Comparison of ENCODE assay signal across 19 cellular contexts in genomic region chr6:18412644-18413043, GRCh38.
A peak's percentile ranks its signal among the peaks of the same experiment; 100 is the strongest.
DNase-seq lines count a peak whose midpoint lies in the region; ATAC-seq and TF ChIP-seq lines count a peak whose summit lies in the region.
"Had no signal": no experiment of that assay in that cellular context is flagged by ENCODE, and none has a peak within 500 bp of the region (broad histone marks: within the 10 kb centered on the region; RNA-seq: fewer than 3 reads in every experiment).

No MANE protein-coding gene starts in this region.

- H3K27me3 ChIP-seq in OCI-LY3 (ENCODE audit: low read depth, low read length), result no peaks in the 10 kb centered on the region
- H3K27me3 ChIP-seq: BLaER1, heart left ventricle, ovary, sigmoid colon, stomach had no signal

- peak overlapping the region; percentile 30; the same call in 1 of the 2 replicates for H3K9ac ChIP-seq in OCI-LY3 (ENCODE audit: low read length)
- H3K9ac ChIP-seq: BLaER1 had no signal

- H3K9me3 ChIP-seq in OCI-LY3 (ENCODE audit: insufficient read depth, low read length), result no peaks in the 10 kb centered on the region
- H3K9me3 ChIP-seq: BLaER1, ovary, sigmoid colon, stomach had no signal

- peaks cover 87% of the 10 kb centered on the region for H4K20me1 ChIP-seq in OCI-LY3 (ENCODE audit: insufficient read depth, low read length)
- H4K20me1 ChIP-seq: BLaER1 had no signal

- H3K27ac Mint-ChIP-seq in stimulated activated effector memory CD8-positive, alpha-beta T cell treated with anti-CD3 and anti-CD28 coated beads, Interleukin-12 subunit alpha, Interleukin-12 subunit beta, amount 100 ng/mL, for 72 hours, result no peak overlapping the region
- H3K27ac Mint-ChIP-seq: H9 had no signal

- no peak overlapping the region for H2AFZ ChIP-seq in OCI-LY3 (ENCODE audit: low read depth, low read length)

- H3K27ac ChIP-seq in OCI-LY3 (ENCODE audit: low read length), result peak overlapping the region; percentile 73
- H3K27ac ChIP-seq: BLaER1, ovary had no signal

- H3K36me3 ChIP-seq in OCI-LY3 (replicated peaks; ENCODE audit: low read depth, low read length), result peaks cover 62% of the 10 kb centered on the region
- H3K36me3 ChIP-seq: BLaER1, ovary, sigmoid colon, stomach had no signal

- H3K4me3 Mint-ChIP-seq in stimulated activated effector memory CD8-positive, alpha-beta T cell treated with anti-CD3 and anti-CD28 coated beads, Interleukin-12 subunit alpha, Interleukin-12 subunit beta, amount 100 ng/mL, for 72 hours, result no peak overlapping the region
- H3K4me3 Mint-ChIP-seq: H9 had no signal

- TF ChIP-seq CTCF in OCI-LY3 (IDR thresholded peaks at IDR 0.05; ENCODE audit: low read depth, low read length), result no peak

- no peaks in the 10 kb centered on the region for H3K4me1 Mint-ChIP-seq in stimulated activated effector memory CD8-positive, alpha-beta T cell treated with anti-CD3 and anti-CD28 coated beads, Interleukin-12 subunit alpha, Interleukin-12 subunit beta, amount 100 ng/mL, for 72 hours

- peak overlapping the region; percentile 54 for H3K4me2 ChIP-seq in OCI-LY3 (ENCODE audit: low read length)
- H3K4me2 ChIP-seq: BLaER1 had no signal

- peak; percentile 21 for ATAC-seq in stimulated activated effector memory CD8-positive, alpha-beta T cell treated with anti-CD3 and anti-CD28 coated beads, Interleukin-12 subunit alpha, Interleukin-12 subunit beta, amount 100 ng/mL, for 72 hours
- ATAC-seq in HG02970 (IDR thresholded peaks at IDR 0.05; ENCODE audit: low FRiP score, unreplicated experiment), result no peak

- peaks cover 98% of the 10 kb centered on the region for H3K79me2 ChIP-seq in OCI-LY3 (ENCODE audit: low read length)

- H3K9me3 Mint-ChIP-seq in stimulated activated effector memory CD8-positive, alpha-beta T cell treated with anti-CD3 and anti-CD28 coated beads, Interleukin-12 subunit alpha, Interleukin-12 subunit beta, amount 100 ng/mL, for 72 hours, result no peaks in the 10 kb centered on the region
- H3K9me3 Mint-ChIP-seq: H9 had no signal

- DNase-seq in EL (peak; percentile 81), fibroblast of peridontal ligament (ENCODE audit: extremely low read depth) (peak; percentile 56), NCI-H524 treated with DMSO at 0.1 percent for 48 hours (lab: John Stamatoyannopoulos, UW) (no peak), amygdala (lab: John Stamatoyannopoulos, UW) (no peak), NCI-H82 (lab: John Stamatoyannopoulos, UW) (no peak)
- no peak for DNase-seq in stimulated activated effector memory CD8-positive, alpha-beta T cell treated with anti-CD3 and anti-CD28 coated beads, Interleukin-12 subunit alpha, Interleukin-12 subunit beta, amount 100 ng/mL, for 72 hours (ENCODE audit: low spot score in 2 of 2)
- DNase-seq: activated CD4-positive, alpha-beta T cell treated with anti-CD3 and anti-CD28 coated beads for 4 hours; H9; heart left ventricle; NCI-H2029; NCI-H446 treated with DMSO at 0.1 percent for 48 hours; ovary; sigmoid colon; stimulated activated CD4-positive, alpha-beta T cell treated with anti-CD3 and anti-CD28 coated beads, Interleukin-1b, Interleukin-23, amount 100 ng/mL, for 48 hours; stomach; SW 1271 had no signal

- H3K36me3 Mint-ChIP-seq in stimulated activated effector memory CD8-positive, alpha-beta T cell treated with anti-CD3 and anti-CD28 coated beads, Interleukin-12 subunit alpha, Interleukin-12 subunit beta, amount 100 ng/mL, for 72 hours, result no peaks in the 10 kb centered on the region

- H3K4me3 ChIP-seq in OCI-LY3 (ENCODE audit: low read length), result peak overlapping the region; percentile 26; the same call in 1 of the 2 replicates
- H3K4me3 ChIP-seq: BLaER1, heart left ventricle, ovary, sigmoid colon, stomach had no signal

- peaks cover 57% of the 10 kb centered on the region for H3K4me1 ChIP-seq in OCI-LY3 (ENCODE audit: low read length)
- H3K4me1 ChIP-seq: BLaER1 had no signal

Comparison
In these comparisons a context has a peak if more than half of its experiments do, and no peak if none do; other contexts are left out.
1. DNase-seq: peak in EL (single experiment) and fibroblast of peridontal ligament (single experiment); none in stimulated activated effector memory CD8-positive, alpha-beta T cell treated with anti-CD3 and anti-CD28 coated beads, Interleukin-12 subunit alpha, Interleukin-12 subunit beta, amount 100 ng/mL, for 72 hours (0 of 2), NCI-H524 treated with DMSO at 0.1 percent for 48 hours (single experiment), amygdala (0 of 56) and NCI-H82 (single experiment).